16 cellular contexts compared by ENCODE assay signal in genomic region chr13:45365558-45365885, GRCh38. TPM values are rescaled to one million over a fixed set of nuclear protein-coding genes. Genes with fewer than 3 reads are reported as not detected.
DNase-seq lines count a peak whose midpoint lies in the region; ATAC-seq, FAIRE-seq and TF ChIP-seq lines count a peak whose summit lies in the region.
"Had no signal": no experiment of that assay in that cellular context is flagged by ENCODE, and none has a peak within 500 bp of the region (broad histone marks: within the 10 kb centered on the region; RNA-seq: fewer than 3 reads in every experiment).

No MANE protein-coding gene starts in this region.

- H3K4me2 ChIP-seq in GM23338: no peak overlapping the region
- H3K4me2 ChIP-seq in keratinocyte (ENCODE audit: control insufficient read depth, extremely low read depth, insufficient read depth, low read depth, low read length): no peak overlapping the region

- intact Hi-C loops in activated CD4-positive, alpha-beta T cell treated with anti-CD3 and anti-CD28 coated beads for 36 hours (cut with DNase I, micrococcal nuclease): no loop called here
- intact Hi-C loops in activated CD4-positive, alpha-beta T cell treated with anti-CD3 and anti-CD28 coated beads, Interleukin-2, amount 10 ng/mL, durations not matched to agents 24 days and 14 days (cut with micrococcal nuclease): loop anchor here (5.0 kb wide), 1 partner anchor 33 kb away; no protein-coding TSS in a partner anchor

- no peak overlapping the region for H3K4me3 Mint-ChIP-seq in activated CD4-positive, alpha-beta T cell treated with anti-CD3 and anti-CD28 coated beads for 36 hours
- no peak overlapping the region for H3K4me3 Mint-ChIP-seq in activated CD4-positive, alpha-beta T cell treated with anti-CD3 and anti-CD28 coated beads, Interleukin-2, amount 10 ng/mL, durations not matched to agents 24 days and 14 days
- H3K4me3 Mint-ChIP-seq in GM23338: no peak overlapping the region
- no peak overlapping the region for H3K4me3 Mint-ChIP-seq in activated CD8-positive, alpha-beta T cell treated with anti-CD3 and anti-CD28 coated beads, Interleukin-2, amount 10 ng/mL, durations not matched to agents 7 days and 5 days

- H3K27ac ChIP-seq in GM23338 (ENCODE audit: low read depth): 0 out of 2 replicates have a peak overlapping the region, but pooled peaks have one; percentile 55
- H3K27ac ChIP-seq in keratinocyte (ENCODE audit: control insufficient read depth, insufficient read depth, low read length): peak overlapping the region; percentile 67
- H3K27ac ChIP-seq in caudate nucleus (ENCODE audit: low read depth, low read length): no peak overlapping the region
- H3K27ac ChIP-seq: C4-2B had no signal

- no peak overlapping the region for H3K4me3 ChIP-seq in GM23338
- H3K4me3 ChIP-seq in keratinocyte (ENCODE audit: control insufficient read depth in 2 of 3, extremely low read depth in 1 of 3, insufficient read depth in 2 of 3, low read depth in 1 of 3, low read length in 3 of 3): no peak overlapping the region

- dilution Hi-C loops in keratinocyte (cut with MboI; ENCODE audit: extremely low pct_ligation_motif_present, low sequenced_read_pairs): no loop called here

- no peak overlapping the region for H2AFZ ChIP-seq in GM23338
- H2AFZ ChIP-seq in keratinocyte (ENCODE audit: control insufficient read depth, low read length): no peak overlapping the region

- no peak overlapping the region for H3K9ac ChIP-seq in keratinocyte (ENCODE audit: control insufficient read depth, extremely low read depth, insufficient read depth, low read length)

- H4K20me1 ChIP-seq in GM23338 (replicated peaks; ENCODE audit: insufficient read depth) (no peaks in the 10 kb centered on the region), keratinocyte (ENCODE audit: control insufficient read depth, extremely low read depth, insufficient read depth, low read length) (no peaks in the 10 kb centered on the region)

- no peaks in the 10 kb centered on the region for H3K9me1 ChIP-seq in keratinocyte (ENCODE audit: control insufficient read depth, extremely low read depth, insufficient read depth, low read length)

- peaks cover 60% of the 10 kb centered on the region for H3K4me1 Mint-ChIP-seq in activated CD4-positive, alpha-beta T cell treated with anti-CD3 and anti-CD28 coated beads for 36 hours
- peaks cover 56% of the 10 kb centered on the region for H3K4me1 Mint-ChIP-seq in activated CD4-positive, alpha-beta T cell treated with anti-CD3 and anti-CD28 coated beads, Interleukin-2, amount 10 ng/mL, durations not matched to agents 24 days and 14 days
- peaks cover 28% of the 10 kb centered on the region for H3K4me1 Mint-ChIP-seq in GM23338
- peaks cover 75% of the 10 kb centered on the region for H3K4me1 Mint-ChIP-seq in activated CD8-positive, alpha-beta T cell treated with anti-CD3 and anti-CD28 coated beads, Interleukin-2, amount 10 ng/mL, durations not matched to agents 7 days and 5 days (ENCODE audit: low read depth)

- no peaks in the 10 kb centered on the region for H3K27me3 Mint-ChIP-seq in activated CD4-positive, alpha-beta T cell treated with anti-CD3 and anti-CD28 coated beads for 36 hours
- no peaks in the 10 kb centered on the region for H3K27me3 Mint-ChIP-seq in activated CD4-positive, alpha-beta T cell treated with anti-CD3 and anti-CD28 coated beads, Interleukin-2, amount 10 ng/mL, durations not matched to agents 24 days and 14 days
- peaks cover 6% of the 10 kb centered on the region for H3K27me3 Mint-ChIP-seq in GM23338 (ENCODE audit: insufficient read depth, low read depth, poor library complexity)
- H3K27me3 Mint-ChIP-seq in activated CD8-positive, alpha-beta T cell treated with anti-CD3 and anti-CD28 coated beads, Interleukin-2, amount 10 ng/mL, durations not matched to agents 7 days and 5 days (ENCODE audit: low read depth): no peaks in the 10 kb centered on the region

- H3K9me3 Mint-ChIP-seq in activated CD4-positive, alpha-beta T cell treated with anti-CD3 and anti-CD28 coated beads for 36 hours (ENCODE audit: low read depth): peaks cover 4% of the 10 kb centered on the region
- peaks cover 22% of the 10 kb centered on the region for H3K9me3 Mint-ChIP-seq in activated CD4-positive, alpha-beta T cell treated with anti-CD3 and anti-CD28 coated beads, Interleukin-2, amount 10 ng/mL, durations not matched to agents 24 days and 14 days
- H3K9me3 Mint-ChIP-seq in GM23338: peaks cover 4% of the 10 kb centered on the region; the same call in 2 of the 3 replicates
- H3K9me3 Mint-ChIP-seq in activated CD8-positive, alpha-beta T cell treated with anti-CD3 and anti-CD28 coated beads, Interleukin-2, amount 10 ng/mL, durations not matched to agents 7 days and 5 days (ENCODE audit: insufficient read depth): no peaks in the 10 kb centered on the region

- H3K27ac Mint-ChIP-seq in activated CD4-positive, alpha-beta T cell treated with anti-CD3 and anti-CD28 coated beads for 36 hours: peak overlapping the region; percentile 44
- no peak overlapping the region for H3K27ac Mint-ChIP-seq in activated CD4-positive, alpha-beta T cell treated with anti-CD3 and anti-CD28 coated beads, Interleukin-2, amount 10 ng/mL, durations not matched to agents 24 days and 14 days
- no peak overlapping the region for H3K27ac Mint-ChIP-seq in GM23338
- peak overlapping the region; percentile 48 for H3K27ac Mint-ChIP-seq in activated CD8-positive, alpha-beta T cell treated with anti-CD3 and anti-CD28 coated beads, Interleukin-2, amount 10 ng/mL, durations not matched to agents 7 days and 5 days

- no peaks in the 10 kb centered on the region for H3K9me2 ChIP-seq in GM23338 (ENCODE audit: insufficient read depth)

- TF ChIP-seq CTCF in GM23338 (conservative IDR thresholded peaks at IDR 0.05; ENCODE audit: low read depth in 2 of 2): no peak
- TF ChIP-seq CTCF in keratinocyte (optimal IDR thresholded peaks at IDR 0.05 in 1 of 3, IDR thresholded peaks at IDR 0.05 in 1 of 3, conservative IDR thresholded peaks at IDR 0.05 in 1 of 3; ENCODE audit: extremely low read depth in 1 of 3, insufficient read depth in 2 of 3, low read length in 3 of 3): no peak

- peaks cover 6% of the 10 kb centered on the region; the same call in 1 of the 2 replicates for H3F3A ChIP-seq in GM23338 (replicated peaks; ENCODE audit: low read depth)

- FAIRE-seq in keratinocyte (lab: Jason Lieb, UNC): no peak
- FAIRE-seq: D721Med had no signal

- H3K27me3 ChIP-seq in GM23338 (ENCODE audit: insufficient read depth): no peaks in the 10 kb centered on the region
- no peaks in the 10 kb centered on the region for H3K27me3 ChIP-seq in keratinocyte (ENCODE audit: control insufficient read depth, extremely low read depth, insufficient read depth, low read length)

- H3K36me3 ChIP-seq in GM23338 (ENCODE audit: insufficient read depth) (no peaks in the 10 kb centered on the region), keratinocyte (ENCODE audit: control insufficient read depth in 2 of 2, extremely low read depth in 1 of 2, insufficient read depth in 2 of 2, low read length in 2 of 2) (peaks cover 2 to 11% of the 10 kb centered on the region in 2 experiments)

- H3K4me1 ChIP-seq in GM23338 (ENCODE audit: insufficient read depth): peaks cover 7% of the 10 kb centered on the region
- H3K4me1 ChIP-seq in keratinocyte (ENCODE audit: control insufficient read depth, extremely low read depth, insufficient read depth, low read length): peaks cover 43% of the 10 kb centered on the region

- H3K79me2 ChIP-seq in GM23338 (replicated peaks; ENCODE audit: insufficient read depth) (no peaks in the 10 kb centered on the region), keratinocyte (ENCODE audit: control insufficient read depth, insufficient read depth, low read length) (no peaks in the 10 kb centered on the region)

- peaks cover 38% of the 10 kb centered on the region for H3K36me3 Mint-ChIP-seq in activated CD4-positive, alpha-beta T cell treated with anti-CD3 and anti-CD28 coated beads for 36 hours (ENCODE audit: low read depth)
- peaks cover 47% of the 10 kb centered on the region for H3K36me3 Mint-ChIP-seq in activated CD4-positive, alpha-beta T cell treated with anti-CD3 and anti-CD28 coated beads, Interleukin-2, amount 10 ng/mL, durations not matched to agents 24 days and 14 days (ENCODE audit: low read depth)
- peaks cover 19% of the 10 kb centered on the region; the same call in 2 of the 3 replicates for H3K36me3 Mint-ChIP-seq in GM23338 (ENCODE audit: low read depth)
- H3K36me3 Mint-ChIP-seq in activated CD8-positive, alpha-beta T cell treated with anti-CD3 and anti-CD28 coated beads, Interleukin-2, amount 10 ng/mL, durations not matched to agents 7 days and 5 days (ENCODE audit: low read depth): peaks cover 46% of the 10 kb centered on the region

- H3K9me3 ChIP-seq in keratinocyte (ENCODE audit: control insufficient read depth, low read depth, low read length): no peaks in the 10 kb centered on the region

- no peak for DNase-seq in activated CD4-positive, alpha-beta T cell treated with anti-CD3 and anti-CD28 coated beads for 36 hours
- DNase-seq in activated CD4-positive, alpha-beta T cell treated with anti-CD3 and anti-CD28 coated beads, Interleukin-2, amount 10 ng/mL, durations not matched to agents 24 days and 14 days: no peak
- DNase-seq in GM23338 (ENCODE audit: low spot score): no peak
- DNase-seq in activated CD8-positive, alpha-beta T cell treated with anti-CD3 and anti-CD28 coated beads, Interleukin-2, amount 10 ng/mL, durations not matched to agents 7 days and 5 days: no peak
- DNase-seq in keratinocyte (ENCODE audit: low read depth, low spot score): no peak
- DNase-seq in activated CD8-positive, alpha-beta memory T cell treated with anti-CD3 and anti-CD28 coated beads for 24 hours: no peak
- DNase-seq in SKM-1 (lab: John Stamatoyannopoulos, UW; ENCODE audit: unreplicated experiment): no peak
- no peak for DNase-seq in caudate nucleus (lab: John Stamatoyannopoulos, UW)
- DNase-seq: GF-D8, KBM-7, NCI-H1105, NCI-H1694 treated with DMSO at 0.1 percent for 48 hours, NCI-H446 treated with DMSO at 0.1 percent for 48 hours, NCI-H748 treated with DMSO at 0.1 percent for 48 hours had no signal

- POLR2A ChIA-PET in activated CD4-positive, alpha-beta T cell treated with anti-CD3 and anti-CD28 coated beads for 36 hours (lab: Charles Lee): no interaction called here
- POLR2A ChIA-PET in activated CD8-positive, alpha-beta T cell treated with anti-CD3 and anti-CD28 coated beads, Interleukin-2, amount 10 ng/mL, durations not matched to agents 7 days and 5 days (lab: Charles Lee): interaction anchor here (1.0 to 1.8 kb wide), 3 partner anchors 9 to 30 kb away, joined by 3 to 11 read pairs (median 4); partner anchors contain the start of gene TPT1

- no peak for ATAC-seq in activated CD4-positive, alpha-beta T cell treated with anti-CD3 and anti-CD28 coated beads for 36 hours
- ATAC-seq in GM23338: no peak
- no peak for ATAC-seq in activated CD8-positive, alpha-beta T cell treated with anti-CD3 and anti-CD28 coated beads, Interleukin-2, amount 10 ng/mL, durations not matched to agents 7 days and 5 days

- CTCF ChIA-PET in activated CD4-positive, alpha-beta T cell treated with anti-CD3 and anti-CD28 coated beads for 36 hours (lab: Charles Lee): interaction anchor here (1.0 to 1.2 kb wide), 2 partner anchors 30 to 68 kb away, joined by 3 read pairs; no protein-coding TSS in a partner anchor
- CTCF ChIA-PET in activated CD8-positive, alpha-beta T cell treated with anti-CD3 and anti-CD28 coated beads, Interleukin-2, amount 10 ng/mL, durations not matched to agents 7 days and 5 days (lab: Charles Lee): interaction anchor here (0.9 to 8.3 kb wide), 4 partner anchors 9 to 34 kb away, joined by 3 to 144 read pairs (median 4); no protein-coding TSS in a partner anchor

RNA-seq across cellular contexts. Expression of gene TPT1, which starts 24.5 kb away (rescaled TPM):
- total RNA-seq in activated CD4-positive, alpha-beta T cell treated with anti-CD3 and anti-CD28 coated beads for 36 hours: 1,000 to 10,000 TPM; 3,408 to 3,964 TPM
- 2,188 and 2,224 TPM in 2 replicates for total RNA-seq in activated CD4-positive, alpha-beta T cell treated with anti-CD3 and anti-CD28 coated beads, Interleukin-2, amount 10 ng/mL, durations not matched to agents 24 days and 14 days
- total RNA-seq in GM23338 (2014; rRNA removed; shearing (Covaris generic)): 1,385 and 1,395 TPM in 2 replicates
- polyA plus RNA-seq in GM23338 (2016; fragmentation: Nextera tagmentation; extraction: Ambion mirVana): 2,519 and 3,116 TPM in 2 replicates
- total RNA-seq in activated CD8-positive, alpha-beta T cell treated with anti-CD3 and anti-CD28 coated beads, Interleukin-2, amount 10 ng/mL, durations not matched to agents 7 days and 5 days: 1,000 to 10,000 TPM; 3,981 to 4,076 TPM
- 3,409 to 8,174 TPM (median 5,358 TPM) in 3 replicates for polyA plus RNA-seq in keratinocyte
- polyA plus RNA-seq in keratinocyte (2011; ENCODE audit: low read depth): 7,356 TPM
- 5,519 and 7,789 TPM in 2 replicates for polyA plus RNA-seq in keratinocyte (2011; cell fraction: cytosol; rRNA removed)
- polyA plus RNA-seq in keratinocyte (2011; cell fraction: nucleus; rRNA removed): 862 and 1,110 TPM in 2 replicates
- polyA plus RNA-seq in keratinocyte (2012; ENCODE audit: low replicate concordance): 3,680 and 8,566 TPM in 2 replicates
- polyA minus RNA-seq in keratinocyte: 719 to 1,720 TPM (median 1,132 TPM) in 3 replicates
- 1,849 TPM for polyA minus RNA-seq in keratinocyte (2011; cell fraction: cytosol; rRNA and poly(A)+ RNA removed)
- 199 and 344 TPM in 2 replicates for polyA minus RNA-seq in keratinocyte (2011; cell fraction: nucleus; rRNA and poly(A)+ RNA removed)

RNA-seq across cellular contexts. Expression of gene SLC25A30, which starts 52.7 kb away (rescaled TPM):
- total RNA-seq in activated CD4-positive, alpha-beta T cell treated with anti-CD3 and anti-CD28 coated beads for 36 hours: 10 to 100 TPM; 17.7 to 18.4 TPM
- total RNA-seq in activated CD4-positive, alpha-beta T cell treated with anti-CD3 and anti-CD28 coated beads, Interleukin-2, amount 10 ng/mL, durations not matched to agents 24 days and 14 days: 12.9 and 14.2 TPM in 2 replicates
- 4.3 and 7.5 TPM in 2 replicates for total RNA-seq in GM23338 (2014; rRNA removed; shearing (Covaris generic))
- 1.6 and 2.0 TPM in 2 replicates for polyA plus RNA-seq in GM23338 (2016; fragmentation: Nextera tagmentation; extraction: Ambion mirVana)
- 10 to 100 TPM; 19.0 to 19.7 TPM for total RNA-seq in activated CD8-positive, alpha-beta T cell treated with anti-CD3 and anti-CD28 coated beads, Interleukin-2, amount 10 ng/mL, durations not matched to agents 7 days and 5 days
- polyA plus RNA-seq in keratinocyte: 21.4 to 26.8 TPM (median 24.5 TPM) in 3 replicates
- polyA plus RNA-seq in keratinocyte (2011; ENCODE audit: low read depth): 20.1 TPM
- 18.5 and 29.4 TPM in 2 replicates for polyA plus RNA-seq in keratinocyte (2011; cell fraction: cytosol; rRNA removed)
- polyA plus RNA-seq in keratinocyte (2011; cell fraction: nucleus; rRNA removed): 20.8 and 21.6 TPM in 2 replicates
- 10.6 and 19.4 TPM in 2 replicates for polyA plus RNA-seq in keratinocyte (2012; ENCODE audit: low replicate concordance)
- polyA minus RNA-seq in keratinocyte: 26.0 to 49.0 TPM (median 46.0 TPM) in 3 replicates
- polyA minus RNA-seq in keratinocyte (2011; cell fraction: cytosol; rRNA and poly(A)+ RNA removed): 19.0 TPM
- polyA minus RNA-seq in keratinocyte (2011; cell fraction: nucleus; rRNA and poly(A)+ RNA removed): 11.8 and 33.2 TPM in 2 replicates

Comparison
In these comparisons a context has a peak if more than half of its experiments do, and no peak if none do; other contexts are left out.
1. H3K27ac Mint-ChIP-seq: peak in activated CD4-positive, alpha-beta T cell treated with anti-CD3 and anti-CD28 coated beads for 36 hours (single experiment) and activated CD8-positive, alpha-beta T cell treated with anti-CD3 and anti-CD28 coated beads, Interleukin-2, amount 10 ng/mL, durations not matched to agents 7 days and 5 days (single experiment); none in activated CD4-positive, alpha-beta T cell treated with anti-CD3 and anti-CD28 coated beads, Interleukin-2, amount 10 ng/mL, durations not matched to agents 24 days and 14 days (single experiment) and GM23338 (single experiment).